ENCODE assay signal across 9 cellular contexts in the genomic region with DNA sequence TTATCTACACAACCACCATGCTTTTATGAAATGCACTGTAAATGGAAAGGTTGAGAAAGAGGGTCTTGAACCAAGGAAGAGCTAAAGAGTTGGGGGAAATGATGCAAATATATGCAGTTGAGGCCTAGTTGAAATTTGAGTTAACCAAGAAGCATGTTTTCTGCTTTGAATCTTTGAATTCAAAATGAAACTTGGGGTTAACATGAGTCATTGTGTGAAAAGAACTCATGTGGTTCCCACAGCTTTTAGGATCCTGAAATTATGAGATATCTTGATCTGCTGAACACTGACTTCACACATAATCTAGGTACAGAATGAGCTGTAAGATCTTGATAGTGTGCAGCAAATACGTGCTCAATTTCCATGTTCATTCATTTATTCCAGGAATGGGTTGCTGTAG.
DNase-seq lines count a peak whose midpoint lies in the region; ATAC-seq, FAIRE-seq and TF ChIP-seq lines count a peak whose summit lies in the region.
"Had no signal": no experiment of that assay in that cellular context is flagged by ENCODE, and none has a peak within 500 bp of the region (broad histone marks: within the 10 kb centered on the region; RNA-seq: fewer than 3 reads in every experiment).

No MANE protein-coding gene starts in this region.

- H3K9me3 ChIP-seq in GM12878 (replicated peaks; ENCODE audit: control insufficient read depth, insufficient read depth, low read length) = no peaks in the 10 kb centered on the region; the same call in none of the 3 replicates

- intact Hi-C loops in GM12878 (cut with micrococcal nuclease; ENCODE audit: unreplicated experiment) (loop anchor here (5.0 to 10.0 kb wide), 3 partner anchors 117 to 349 kb away; no protein-coding TSS in a partner anchor), cardiac septum (cut with DNase I) (no loop called here)

- no peak for TF ChIP-seq CTCF in GM12878 (IDR thresholded peaks at IDR 0.05 in 2 of 3, conservative IDR thresholded peaks at IDR 0.05 in 1 of 3; ENCODE audit: control insufficient read depth in 2 of 3, extremely low read depth in 1 of 3, insufficient read depth in 1 of 3, low read depth in 3 of 3, low read length in 3 of 3)
- no peak for TF ChIP-seq CTCF in RWPE1 (conservative IDR thresholded peaks at IDR 0.05; ENCODE audit: low read depth)

- no peak overlapping the region for H2AFZ ChIP-seq in GM12878 (ENCODE audit: control insufficient read depth, low read depth, low read length)

- no peaks in the 10 kb centered on the region for H4K20me1 ChIP-seq in GM12878 (ENCODE audit: control insufficient read depth, insufficient read depth)

- BruUV-seq in GM12878 (replicated peaks; lab: Mats Ljungman, UMichigan) = no TSS peak

- in situ Hi-C loops in GM12878 (cut with MboI) = loop anchor here (25.0 kb wide), 1 partner anchor 457 kb away; no protein-coding TSS in a partner anchor

- RAD21 ChIA-PET in GM12878 (lab: Charles Lee; ENCODE audit: unreplicated experiment) = interaction anchor here (0.8 to 1.7 kb wide), 12 partner anchors 9 to 432 kb away, joined by 3 to 6 read pairs (median 3); a partner anchor contains a TSS

- no peak overlapping the region for H3K4me3 ChIP-seq in GM12878
- H3K4me3 ChIP-seq: lung had no signal

- DNase-seq in GM12878 (ENCODE audit: low read depth, low spot score) (peak; percentile 84), cardiac septum (ENCODE audit: low spot score) (no peak), midbrain (lab: John Stamatoyannopoulos, UW) (no peak), RWPE1 (ENCODE audit: low spot score) (no peak)
- DNase-seq in stimulated activated CD4-positive, alpha-beta T cell treated with anti-CD3 and anti-CD28 coated beads, Interleukin-4, amount 100 ng/mL, for 1 hour = no peak

- peak overlapping the region; percentile 34 for H3K4me2 ChIP-seq in GM12878 (ENCODE audit: control insufficient read depth, insufficient read depth)

- H3K27ac ChIP-seq in GM12878 (ENCODE audit: control insufficient read depth, insufficient read depth) (peak overlapping the region; percentile 58), RWPE1 (no peak overlapping the region)

- H3K36me3 ChIP-seq in GM12878 (ENCODE audit: control insufficient read depth in 2 of 2, insufficient read depth in 2 of 2, low read length in 1 of 2) = no peaks in the 10 kb centered on the region

- TF ChIP-seq RAD21 in GM12878 (IDR thresholded peaks at IDR 0.05; ENCODE audit: insufficient read depth, low read depth, low read length) = no peak

- CTCF ChIA-PET in GM12878 (lab: Yijun Ruan, JAX) = interaction anchor here (0.6 to 1.0 kb wide), 3 partner anchors 20 to 463 kb away, joined by 3 read pairs; no protein-coding TSS in a partner anchor
- CTCF ChIA-PET in RWPE1 (lab: Yijun Ruan, JAX) = no interaction called here

- SMC1A ChIA-PET in GM12878 (lab: Charles Lee; ENCODE audit: uncharacterized antibody, unreplicated experiment) = interaction anchor here (0.7 to 4.7 kb wide), 19 partner anchors 8 to 431 kb away, joined by 3 to 35 read pairs (median 6); a partner anchor contains a TSS

- peak; percentile 94 for FAIRE-seq in GM12878 (lab: Jason Lieb, UNC)

- TF ChIP-seq POLR2A in GM12878 (IDR thresholded peaks at IDR 0.05; ENCODE audit: low read depth, low read length) = no peak

- POLR2A ChIA-PET in GM12878 (lab: Charles Lee) (no interaction called here), RWPE1 (lab: Yijun Ruan, JAX; ENCODE audit: low non-redundant PET) (no interaction called here)

- H3K9ac ChIP-seq in GM12878 (ENCODE audit: control insufficient read depth, insufficient read depth, low read length) = no peak overlapping the region

- ATAC-seq in GM18873 (IDR thresholded peaks at IDR 0.05; ENCODE audit: low FRiP score, unreplicated experiment) (peak; percentile 95), GM21526 (IDR thresholded peaks at IDR 0.05; ENCODE audit: low FRiP score, unreplicated experiment) (peak; percentile 97), HG03196 (IDR thresholded peaks at IDR 0.05; ENCODE audit: unreplicated experiment) (peak; percentile 91), GM12878 (peak; percentile 99)

- H3K79me2 ChIP-seq in GM12878 (ENCODE audit: control insufficient read depth, insufficient read depth, low read length) = no peaks in the 10 kb centered on the region

- peaks cover 13% of the 10 kb centered on the region for H3K4me1 ChIP-seq in GM12878 (ENCODE audit: control insufficient read depth, insufficient read depth, low read length)

- 0% methylated on average over 1 of the region's 1 CpG for WGBS in GM12878 (ENCODE audit: insufficient coverage, insufficient replicate concordance, low lambda C conversion rate, missing lambda C conversion rate)

- no peaks in the 10 kb centered on the region for H3K27me3 ChIP-seq in GM12878 (replicated peaks in 1 of 2; ENCODE audit: control insufficient read depth in 2 of 2, insufficient read depth in 2 of 2, low read length in 1 of 2)

- peak; percentile 42 to 96; a peak in 3 of 4 replicates for TF ChIP-seq EP300 in GM12878 (IDR thresholded peaks at IDR 0.05; ENCODE audit: borderline replicate concordance in 1 of 2, control insufficient read depth in 1 of 2, low read depth in 2 of 2, low read length in 2 of 2)

TF ChIP-seq in GM12878, 131 proteins besides CTCF, POLR2A, EP300 and RAD21 (continues in another document):
- TF ChIP-seq SREBF1 (IDR thresholded peaks at IDR 0.05; ENCODE audit: low read length) = peak; percentile 65; the same call in 1 of the 2 replicates
- no peak for TF ChIP-seq SMAD5 (IDR thresholded peaks at IDR 0.05; ENCODE audit: low read depth)
- TF ChIP-seq CEBPB (IDR thresholded peaks at IDR 0.05; ENCODE audit: borderline replicate concordance in 1 of 2, low read depth in 2 of 2, low read length in 2 of 2) = peak in 1 of 2 experiments; percentile 66; a peak in 1 of 4 replicates
- TF ChIP-seq MEF2B (IDR thresholded peaks at IDR 0.05; ENCODE audit: partially characterized antibody, poor library complexity, severe bottlenecking) = peak; percentile 76
- TF ChIP-seq SMC3 (IDR thresholded peaks at IDR 0.05; ENCODE audit: borderline replicate concordance, low read length) = peak; percentile 8; the same call in 1 of the 2 replicates
- TF ChIP-seq NR2F1 (conservative IDR thresholded peaks at IDR 0.05) = peak; percentile 77
- TF ChIP-seq ETV6 (conservative IDR thresholded peaks at IDR 0.05 in 1 of 2, IDR thresholded peaks at IDR 0.05 in 1 of 2; ENCODE audit: borderline replicate concordance in 1 of 2, low read depth in 1 of 2) = peak in 1 of 2 experiments; percentile 67; a peak in 1 of 4 replicates
- TF ChIP-seq, protein P1, sequence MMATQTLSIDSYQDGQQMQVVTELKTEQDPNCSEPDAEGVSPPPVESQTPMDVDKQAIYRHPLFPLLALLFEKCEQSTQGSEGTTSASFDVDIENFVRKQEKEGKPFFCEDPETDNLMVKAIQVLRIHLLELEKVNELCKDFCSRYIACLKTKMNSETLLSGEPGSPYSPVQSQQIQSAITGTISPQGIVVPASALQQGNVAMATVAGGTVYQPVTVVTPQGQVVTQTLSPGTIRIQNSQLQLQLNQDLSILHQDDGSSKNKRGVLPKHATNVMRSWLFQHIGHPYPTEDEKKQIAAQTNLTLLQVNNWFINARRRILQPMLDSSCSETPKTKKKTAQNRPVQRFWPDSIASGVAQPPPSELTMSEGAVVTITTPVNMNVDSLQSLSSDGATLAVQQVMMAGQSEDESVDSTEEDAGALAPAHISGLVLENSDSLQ (IDR thresholded peaks at IDR 0.05) = no peak
- TF ChIP-seq MTA2 (IDR thresholded peaks at IDR 0.05; ENCODE audit: low read depth) = peak; percentile 87
- TF ChIP-seq KDM1A (IDR thresholded peaks at IDR 0.05; ENCODE audit: borderline replicate concordance) = no peak
- TF ChIP-seq NFIC (IDR thresholded peaks at IDR 0.05; ENCODE audit: low read depth, low read length) = peak; percentile 94
- peak; percentile 97 for TF ChIP-seq DPF2 (IDR thresholded peaks at IDR 0.05)
- TF ChIP-seq IRF4 (IDR thresholded peaks at IDR 0.05; ENCODE audit: low read depth, low read length) = peak; percentile 97
- peak; percentile 94 for TF ChIP-seq IKZF2 (IDR thresholded peaks at IDR 0.05)
- TF ChIP-seq FOXM1 (IDR thresholded peaks at IDR 0.05; ENCODE audit: low read depth, low read length) = peak; percentile 78; the same call in 1 of the 2 replicates
- no peak for TF ChIP-seq STAT1 (conservative IDR thresholded peaks at IDR 0.05)
- no peak for TF ChIP-seq ZSCAN29 (IDR thresholded peaks at IDR 0.05)
- TF ChIP-seq MYB (IDR thresholded peaks at IDR 0.05; ENCODE audit: borderline replicate concordance, low read depth, low read length) = no peak
- no peak for TF ChIP-seq NFXL1 (IDR thresholded peaks at IDR 0.05; ENCODE audit: borderline replicate concordance)
- TF ChIP-seq ZNF274 (IDR thresholded peaks at IDR 0.05; ENCODE audit: insufficient read depth, insufficient read length) = no peak
- TF ChIP-seq CBFB (IDR thresholded peaks at IDR 0.05; ENCODE audit: low read depth) = peak; percentile 84
- no peak for TF ChIP-seq CHD2 (IDR thresholded peaks at IDR 0.05; ENCODE audit: borderline replicate concordance, low read depth, low read length)
- TF ChIP-seq, protein P2, sequence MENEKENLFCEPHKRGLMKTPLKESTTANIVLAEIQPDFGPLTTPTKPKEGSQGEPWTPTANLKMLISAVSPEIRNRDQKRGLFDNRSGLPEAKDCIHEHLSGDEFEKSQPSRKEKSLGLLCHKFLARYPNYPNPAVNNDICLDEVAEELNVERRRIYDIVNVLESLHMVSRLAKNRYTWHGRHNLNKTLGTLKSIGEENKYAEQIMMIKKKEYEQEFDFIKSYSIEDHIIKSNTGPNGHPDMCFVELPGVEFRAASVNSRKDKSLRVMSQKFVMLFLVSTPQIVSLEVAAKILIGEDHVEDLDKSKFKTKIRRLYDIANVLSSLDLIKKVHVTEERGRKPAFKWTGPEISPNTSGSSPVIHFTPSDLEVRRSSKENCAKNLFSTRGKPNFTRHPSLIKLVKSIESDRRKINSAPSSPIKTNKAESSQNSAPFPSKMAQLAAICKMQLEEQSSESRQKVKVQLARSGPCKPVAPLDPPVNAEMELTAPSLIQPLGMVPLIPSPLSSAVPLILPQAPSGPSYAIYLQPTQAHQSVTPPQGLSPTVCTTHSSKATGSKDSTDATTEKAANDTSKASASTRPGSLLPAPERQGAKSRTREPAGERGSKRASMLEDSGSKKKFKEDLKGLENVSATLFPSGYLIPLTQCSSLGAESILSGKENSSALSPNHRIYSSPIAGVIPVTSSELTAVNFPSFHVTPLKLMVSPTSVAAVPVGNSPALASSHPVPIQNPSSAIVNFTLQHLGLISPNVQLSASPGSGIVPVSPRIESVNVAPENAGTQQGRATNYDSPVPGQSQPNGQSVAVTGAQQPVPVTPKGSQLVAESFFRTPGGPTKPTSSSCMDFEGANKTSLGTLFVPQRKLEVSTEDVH (IDR thresholded peaks at IDR 0.05; ENCODE audit: low read depth, partially characterized antibody) = no peak
